Comparison of ENCODE assay signal across 8 cellular contexts in the genomic region with DNA sequence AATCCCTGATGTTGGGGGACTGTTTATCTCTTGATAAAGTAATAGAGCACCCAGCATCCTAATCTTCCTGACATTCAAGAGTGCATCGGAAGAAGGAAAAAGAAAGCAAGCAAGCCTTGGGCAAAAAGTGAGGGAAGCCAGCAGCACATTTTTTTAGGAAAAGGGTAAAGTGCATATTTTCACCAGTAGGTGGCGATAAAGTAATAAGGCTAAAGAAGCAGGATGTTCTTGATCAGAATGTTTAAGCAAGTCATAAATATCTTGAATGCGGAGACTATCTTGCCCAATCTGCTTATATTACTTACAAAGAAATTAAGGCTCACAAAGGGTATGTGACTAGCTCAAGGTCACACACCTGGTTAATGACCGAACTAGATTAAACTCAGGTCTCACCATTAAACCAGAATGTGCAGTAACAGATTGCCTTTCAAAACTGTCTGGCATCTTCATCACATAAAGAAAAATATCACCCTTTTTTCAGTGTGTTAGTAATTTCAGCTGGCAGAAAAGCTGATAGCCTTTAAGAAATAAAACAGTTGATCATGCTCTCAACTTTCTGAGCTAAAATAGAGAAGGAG.
DNase-seq lines count a peak whose midpoint lies in the region; ATAC-seq and TF ChIP-seq lines count a peak whose summit lies in the region.

No MANE protein-coding gene starts in this region.

- H3K4me2 ChIP-seq in neural cell (ENCODE audit: low read length) = no peak overlapping the region

- TF ChIP-seq CTCF in LNCaP clone FGC (IDR thresholded peaks at IDR 0.05; ENCODE audit: control insufficient read depth, extremely low read depth, insufficient read depth) (peak; percentile 73), esophagus muscularis mucosa (IDR thresholded peaks at IDR 0.05) (peak; percentile 73 to 87 (median 80)), neural cell (IDR thresholded peaks at IDR 0.05; ENCODE audit: poor library complexity, severe bottlenecking) (peak; percentile 84), omental fat pad (IDR thresholded peaks at IDR 0.05) (no peak)

- H3K36me3 ChIP-seq in esophagus muscularis mucosa (no peaks in the 10 kb centered on the region), neural cell (ENCODE audit: insufficient read depth, low read length) (no peaks in the 10 kb centered on the region)

- no peak overlapping the region for H3K4me3 ChIP-seq in LNCaP clone FGC (ENCODE audit: low read depth, low read length)
- H3K4me3 ChIP-seq in esophagus muscularis mucosa = no peak overlapping the region
- H3K4me3 ChIP-seq in neural cell (ENCODE audit: low read length) = no peak overlapping the region

- ATAC-seq in GM18870 (IDR thresholded peaks at IDR 0.05; ENCODE audit: unreplicated experiment) = peak; percentile 55
- ATAC-seq in omental fat pad (ENCODE audit: low FRiP score) = no peak
- no peak for ATAC-seq in GM19324 (IDR thresholded peaks at IDR 0.05; ENCODE audit: low FRiP score, unreplicated experiment)

- DNase-seq in COLO829 (ENCODE audit: low spot score) = peak; percentile 86
- peak; percentile 41 for DNase-seq in LNCaP clone FGC (ENCODE audit: low read depth)
- peak; percentile 15 to 29 for DNase-seq in SHP77 (lab: John Stamatoyannopoulos, UW)
- DNase-seq in esophagus muscularis mucosa (ENCODE audit: extremely low spot score) = no peak
- DNase-seq in omental fat pad (ENCODE audit: low spot score) = no peak

- no peak overlapping the region for H3K9ac ChIP-seq in neural cell (ENCODE audit: low read length)

- peak; percentile 76 for TF ChIP-seq RAD21 in neural cell (conservative IDR thresholded peaks at IDR 0.05)

- H3K27ac ChIP-seq in esophagus muscularis mucosa (replicated peaks in 1 of 4) = no peak overlapping the region
- no peak overlapping the region for H3K27ac ChIP-seq in neural cell (ENCODE audit: low read length)

- no peak overlapping the region for H2AFZ ChIP-seq in neural cell (ENCODE audit: low read depth, low read length)

- H3K9me3 ChIP-seq in esophagus muscularis mucosa (no peaks in the 10 kb centered on the region), neural cell (ENCODE audit: low read length) (no peaks in the 10 kb centered on the region)

- no peaks in the 10 kb centered on the region for H3K9me2 ChIP-seq in neural cell (ENCODE audit: insufficient read depth, low read length)

- TF ChIP-seq EP300 in esophagus muscularis mucosa (IDR thresholded peaks at IDR 0.05) (no peak), neural cell (conservative IDR thresholded peaks at IDR 0.05; ENCODE audit: poor library complexity, severe bottlenecking) (no peak)

- H3K27me3 ChIP-seq in esophagus muscularis mucosa = no peaks in the 10 kb centered on the region
- no peaks in the 10 kb centered on the region for H3K27me3 ChIP-seq in neural cell (ENCODE audit: insufficient read depth, low read depth, low read length)

- H4K20me1 ChIP-seq in neural cell (ENCODE audit: insufficient read depth) = no peaks in the 10 kb centered on the region

- no peak for TF ChIP-seq POLR2A in esophagus muscularis mucosa (IDR thresholded peaks at IDR 0.05; ENCODE audit: low read depth)

- H3F3A ChIP-seq in neural cell (ENCODE audit: insufficient read depth, low read length, poor library complexity, severe bottlenecking) = no peaks in the 10 kb centered on the region

- H3K4me1 ChIP-seq in esophagus muscularis mucosa = peaks cover 0 to 10% (median 5%) of the 10 kb centered on the region in 4 donors

- no peaks in the 10 kb centered on the region for H3K79me2 ChIP-seq in neural cell (replicated peaks; ENCODE audit: insufficient read depth, low read length)

- intact Hi-C loops in esophagus muscularis mucosa (cut with DNase I) = no loop called here

- under 1% methylated on average over 4 of the region's 4 CpGs for WGBS in esophagus muscularis mucosa

TF ChIP-seq in neural cell, 6 proteins besides CTCF, POLR2A, EP300 and RAD21:
- TF ChIP-seq EZH2 (IDR thresholded peaks at IDR 0.05; ENCODE audit: borderline replicate concordance, insufficient read depth, low read length, poor library complexity, severe bottlenecking) = no peak
- TF ChIP-seq SMC3 (conservative IDR thresholded peaks at IDR 0.05; ENCODE audit: poor library complexity) = peak; percentile 71
TF ChIP-seq in neural cell: peak in this region for 1.

Comparison
In these comparisons a context has a peak if more than half of its experiments do, and no peak if none do; other contexts are left out.
1. DNase-seq: peak in COLO829 (single experiment), LNCaP clone FGC (single experiment) and SHP77 (2 of 2); none in esophagus muscularis mucosa (single experiment) and omental fat pad (single experiment).
2. CTCF ChIP-seq: peak in LNCaP clone FGC (single experiment), esophagus muscularis mucosa (3 of 3) and neural cell (single experiment); none in omental fat pad (0 of 3).